ENCODE assay signal across 20 cellular contexts in genomic region chr7:997404-998395, GRCh38. TPM values are rescaled to one million over a fixed set of nuclear protein-coding genes. Genes with fewer than 3 reads are reported as not detected.
DNase-seq lines count a peak whose midpoint lies in the region; ATAC-seq, FAIRE-seq and TF ChIP-seq lines count a peak whose summit lies in the region.
"Had no signal": no experiment of that assay in that cellular context is flagged by ENCODE, and none has a peak within 500 bp of the region (broad histone marks: within the 10 kb centered on the region; RNA-seq: fewer than 3 reads in every experiment).

No MANE protein-coding gene starts in this region.

- H3K9ac ChIP-seq in endodermal cell (ENCODE audit: extremely low read depth, low read length, poor library complexity, severe bottlenecking) (no peak overlapping the region), kidney (ENCODE audit: low read length in 2 of 2) (no peak overlapping the region)

- no peaks in the 10 kb centered on the region for H3K9me3 Mint-ChIP-seq in endodermal cell
- H3K9me3 Mint-ChIP-seq: central memory CD8-positive, alpha-beta T cell had no signal

- H3K9me3 ChIP-seq in endodermal cell (ENCODE audit: control insufficient read depth, low read length) (no peaks in the 10 kb centered on the region), kidney (ENCODE audit: control insufficient read depth in 1 of 2, low read length in 2 of 2) (no peaks in the 10 kb centered on the region)

- intact Hi-C loops in kidney (cut with DNase I) = loop anchor here (10.0 kb wide), 1 partner anchor 177 kb away; no protein-coding TSS in a partner anchor

- no peak for FAIRE-seq in kidney (lab: Jason Lieb, UNC)
- FAIRE-seq: GM18507, H54 had no signal

- CTCF ChIA-PET in GM10248 (lab: Yijun Ruan, JAX) = interaction anchor here (1.2 to 10.0 kb wide), 6 partner anchors 13 to 178 kb away, joined by 3 to 391 read pairs (median 5); no protein-coding TSS in a partner anchor

- POLR2A ChIA-PET in GM10248 (lab: Yijun Ruan, JAX) = interaction anchor here (0.9 kb wide), 1 partner anchor 22 kb away, joined by 3 read pairs; no protein-coding TSS in a partner anchor

- H3K36me3 ChIP-seq in endodermal cell (ENCODE audit: control insufficient read depth, insufficient read depth, low read length) (peaks cover 9% of the 10 kb centered on the region), kidney (ENCODE audit: control insufficient read depth in 1 of 2, insufficient read depth in 2 of 2, low read length in 2 of 2) (no peaks in the 10 kb centered on the region)

- no peaks in the 10 kb centered on the region for H3K27me3 ChIP-seq in endodermal cell (ENCODE audit: control insufficient read depth, insufficient read depth, low read length, poor library complexity, severe bottlenecking)

- 89 to 91% methylated on average over 36 to 45 of the region's 45 CpGs for WGBS in endodermal cell (ENCODE audit: insufficient coverage in 1 of 2, insufficient read length in 1 of 2), 2 experiments

- H3K27me3 Mint-ChIP-seq in endodermal cell (ENCODE audit: insufficient read depth) = no peaks in the 10 kb centered on the region
- H3K27me3 Mint-ChIP-seq: central memory CD8-positive, alpha-beta T cell had no signal

- no peaks in the 10 kb centered on the region for H3K4me1 ChIP-seq in endodermal cell (ENCODE audit: control insufficient read depth, insufficient read depth, low read length)
- peaks cover 0 to 2% of the 10 kb centered on the region in 2 donors for H3K4me1 ChIP-seq in kidney (ENCODE audit: control insufficient read depth in 1 of 2, insufficient read depth in 1 of 2, low read depth in 1 of 2, low read length in 2 of 2)

- H3K4me3 ChIP-seq in endodermal cell (ENCODE audit: low read length) = no peak overlapping the region
- H3K4me3 ChIP-seq in kidney (ENCODE audit: low read length in 2 of 2) = no peak overlapping the region

- no peak for DNase-seq in GM10248 (ENCODE audit: extremely low spot score)
- DNase-seq in NCI-H1417 treated with DMSO at 0.1 percent for 48 hours (lab: John Stamatoyannopoulos, UW) = peak; percentile 49
- DNase-seq in endodermal cell = peak; percentile 75
- peak; percentile 70 for DNase-seq in retina
- no peak for DNase-seq in stimulated activated CD4-positive, alpha-beta T cell treated with anti-CD3 and anti-CD28 coated beads, Interleukin-2, amount 100 ng/mL, for 48 hours
- DNase-seq in kidney = no peak
- DNase-seq: activated gamma-delta T cell treated with Interleukin-2 at 50 U/mL for 16 hours; AML-193; amygdala; DMS153; occipital lobe; SHP77; stimulated activated CD4-positive, alpha-beta T cell treated with anti-CD3 and anti-CD28 coated beads, Interleukin-1b, Interleukin-23, amount 100 ng/mL, for 48 hours; T-helper 2 cell had no signal

- ATAC-seq in HG03354 (IDR thresholded peaks at IDR 0.05; ENCODE audit: poor library complexity, severe bottlenecking, unreplicated experiment) = no peak
- ATAC-seq: sciatic nerve had no signal

- peak; percentile 8 for TF ChIP-seq CTCF in GM10248 (IDR thresholded peaks at IDR 0.05; ENCODE audit: control extremely low read depth, extremely low read depth, low read depth, missing control alignments)
- TF ChIP-seq CTCF in endodermal cell (conservative IDR thresholded peaks at IDR 0.05) = peak; percentile 43
- no peak for TF ChIP-seq CTCF in kidney (IDR thresholded peaks at IDR 0.05; ENCODE audit: borderline replicate concordance, extremely low read depth, insufficient read depth)

- H3K4me3 Mint-ChIP-seq in endodermal cell = no peak overlapping the region
- H3K4me3 Mint-ChIP-seq: central memory CD8-positive, alpha-beta T cell had no signal

- no peaks in the 10 kb centered on the region for H3K4me1 Mint-ChIP-seq in endodermal cell

- no peak overlapping the region for H3K27ac Mint-ChIP-seq in endodermal cell

- H3K36me3 Mint-ChIP-seq in endodermal cell (ENCODE audit: low read depth) = peaks cover 7% of the 10 kb centered on the region

- H3K27ac ChIP-seq in endodermal cell (ENCODE audit: low read depth, low read length) = no peak overlapping the region
- H3K27ac ChIP-seq in kidney (ENCODE audit: low read depth in 2 of 2, low read length in 2 of 2) = no peak overlapping the region

RNA-seq across cellular contexts. Expression of gene CYP2W1, which starts 14.7 kb away (rescaled TPM):
- total RNA-seq in endodermal cell (not detected), kidney (0.13 TPM)
- not detected for polyA plus RNA-seq in endodermal cell (2013, experiment 1 of 2)
- not detected for polyA plus RNA-seq in endodermal cell (2013, experiment 2 of 2)
- 0.17 TPM for polyA plus RNA-seq in kidney (ENCODE audit: insufficient read depth, low read depth, low replicate concordance)
- total RNA-seq: occipital lobe, subcutaneous adipose tissue had no signal

RNA-seq across cellular contexts. Expression of gene COX19, which starts 22.4 kb away (rescaled TPM):
- 10 to 100 TPM; 15.0 to 18.5 TPM for total RNA-seq in endodermal cell
- polyA plus RNA-seq in endodermal cell (2013, experiment 1 of 2) = 11.1 TPM
- polyA plus RNA-seq in endodermal cell (2013, experiment 2 of 2) = 9.6 TPM
- total RNA-seq in kidney = 14.7 TPM
- 4.8 TPM for polyA plus RNA-seq in kidney (ENCODE audit: insufficient read depth, low read depth, low replicate concordance)

RNA-seq across cellular contexts. Expression of gene ADAP1, which starts 43.2 kb away (rescaled TPM):
- total RNA-seq in endodermal cell (1 to 10 TPM; 3.8 to 6.5 TPM), kidney (48.2 TPM)
- 1.4 TPM for polyA plus RNA-seq in endodermal cell (2013, experiment 1 of 2)
- 1.2 TPM for polyA plus RNA-seq in endodermal cell (2013, experiment 2 of 2)
- 36.4 TPM for polyA plus RNA-seq in kidney (ENCODE audit: insufficient read depth, low read depth, low replicate concordance)

RNA-seq across cellular contexts. Expression of gene GPR146, which starts 46.6 kb away (rescaled TPM):
- under 1 TPM; 0.66 to 0.75 TPM for total RNA-seq in endodermal cell
- 1.1 TPM for polyA plus RNA-seq in endodermal cell (2013, experiment 1 of 2)
- 1.7 TPM for polyA plus RNA-seq in endodermal cell (2013, experiment 2 of 2)
- total RNA-seq in kidney = 10.3 TPM
- 7.6 TPM for polyA plus RNA-seq in kidney (ENCODE audit: insufficient read depth, low read depth, low replicate concordance)

Comparison
In these comparisons a context has a peak if more than half of its experiments do, and no peak if none do; other contexts are left out.
1. DNase-seq: peak in NCI-H1417 treated with DMSO at 0.1 percent for 48 hours (single experiment), endodermal cell (single experiment) and retina (single experiment); none in GM10248 (single experiment), stimulated activated CD4-positive, alpha-beta T cell treated with anti-CD3 and anti-CD28 coated beads, Interleukin-2, amount 100 ng/mL, for 48 hours (0 of 2) and kidney (single experiment).